In the genomic region with DNA sequence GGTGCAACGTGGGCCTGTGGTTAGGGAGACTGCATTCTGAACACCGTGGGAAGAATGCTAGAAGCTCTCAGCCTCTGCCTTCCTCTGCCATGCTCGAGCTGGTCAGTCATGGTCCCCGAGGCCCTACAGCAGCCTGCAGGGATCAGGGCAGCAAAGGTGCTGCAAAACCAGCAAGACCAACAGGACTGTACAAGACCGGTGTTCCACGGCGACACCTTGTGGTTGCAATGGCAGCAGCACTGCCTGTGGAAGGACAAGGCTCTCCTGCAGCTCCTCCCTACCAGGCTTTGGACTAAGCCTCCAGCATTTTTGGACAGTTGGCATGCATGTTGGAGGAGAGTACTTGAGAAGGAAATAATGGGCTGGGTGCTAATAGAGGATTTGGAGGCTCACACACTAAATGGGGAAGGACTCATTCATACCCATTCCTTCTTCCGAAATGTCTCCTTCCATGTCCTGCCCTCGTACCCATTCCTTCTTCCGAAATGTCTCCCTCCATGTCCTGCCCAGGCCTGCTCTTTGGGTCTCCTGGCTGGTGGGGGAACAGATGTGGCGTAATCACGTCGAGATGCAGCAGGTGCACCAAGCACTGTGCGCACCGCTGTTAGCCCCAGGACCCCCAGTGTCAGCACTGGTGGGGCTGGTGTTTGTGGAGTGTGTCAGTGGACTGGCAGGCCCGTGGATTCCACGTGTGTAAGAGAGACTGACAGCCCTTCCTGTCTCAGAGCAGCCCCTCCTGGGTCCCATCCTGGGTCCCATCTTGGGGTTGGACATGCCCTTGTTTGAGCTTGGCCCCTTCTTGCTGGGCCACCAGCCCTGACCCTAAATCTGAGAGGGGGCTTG, we compare ENCODE assay signal across 14 cellular contexts. TPM values are rescaled to one million over a fixed set of nuclear protein-coding genes. Genes with fewer than 3 reads are reported as not detected.
A peak's percentile ranks its signal among the peaks of the same experiment; 100 is the strongest.
DNase-seq lines count a peak whose midpoint lies in the region; ATAC-seq and TF ChIP-seq lines count a peak whose summit lies in the region.
"Had no signal": no experiment of that assay in that cellular context is flagged by ENCODE, and none has a peak within 500 bp of the region (broad histone marks: within the 10 kb centered on the region; RNA-seq: fewer than 3 reads in every experiment).

No MANE protein-coding gene starts in this region.

- H2AFZ ChIP-seq in osteoblast (ENCODE audit: low read length): no peak overlapping the region

- H3K4me3 Mint-ChIP-seq in activated T-cell treated with anti-CD3 and anti-CD28 coated beads, Interleukin-2, amount 50 U/mL, for 4 hours: no peak overlapping the region
- H3K4me3 Mint-ChIP-seq in activated naive CD8-positive, alpha-beta T cell treated with anti-CD3 and anti-CD28 coated beads, Interleukin-2, amount 50 U/mL, for 24 hours: no peak overlapping the region

- peaks cover 2% of the 10 kb centered on the region for H3K36me3 Mint-ChIP-seq in activated T-cell treated with anti-CD3 and anti-CD28 coated beads, Interleukin-2, amount 50 U/mL, for 4 hours (ENCODE audit: insufficient read depth)
- peaks cover 4% of the 10 kb centered on the region for H3K36me3 Mint-ChIP-seq in activated naive CD8-positive, alpha-beta T cell treated with anti-CD3 and anti-CD28 coated beads, Interleukin-2, amount 50 U/mL, for 24 hours (ENCODE audit: low read depth)

- H3K9me3 Mint-ChIP-seq in activated T-cell treated with anti-CD3 and anti-CD28 coated beads, Interleukin-2, amount 50 U/mL, for 4 hours: peaks cover 11% of the 10 kb centered on the region
- peaks cover 12% of the 10 kb centered on the region for H3K9me3 Mint-ChIP-seq in activated naive CD8-positive, alpha-beta T cell treated with anti-CD3 and anti-CD28 coated beads, Interleukin-2, amount 50 U/mL, for 24 hours

- DNase-seq in activated T-cell treated with anti-CD3 and anti-CD28 coated beads, Interleukin-2, amount 50 U/mL, for 48 hours: peak; percentile 42 to 53
- DNase-seq in activated T-cell treated with anti-CD3 and anti-CD28 coated beads, Interleukin-2, amount 50 U/mL, for 4 hours: no peak
- DNase-seq in activated naive CD8-positive, alpha-beta T cell treated with anti-CD3 and anti-CD28 coated beads, Interleukin-2, amount 50 U/mL, for 24 hours: peak; percentile 30
- peak; percentile 51 for DNase-seq in osteoblast (ENCODE audit: insufficient read length, low spot score, missing footprints)
- no peak for DNase-seq in A172 (ENCODE audit: low spot score)
- DNase-seq: activated T-cell treated with anti-CD3 and anti-CD28 coated beads, Interleukin-2, amount 50 U/mL, for 1 hour; AML-193; colonic mucosa; T-helper 2 cell had no signal

- H3K36me3 ChIP-seq in HEK293 (ENCODE audit: control insufficient read depth in 2 of 2, insufficient read depth in 1 of 2, low read length in 2 of 2) (no peaks in the 10 kb centered on the region), osteoblast (ENCODE audit: insufficient read depth, low read length) (no peaks in the 10 kb centered on the region)
- H3K36me3 ChIP-seq: colonic mucosa had no signal

- peaks cover 3% of the 10 kb centered on the region for H3K27me3 Mint-ChIP-seq in activated T-cell treated with anti-CD3 and anti-CD28 coated beads, Interleukin-2, amount 50 U/mL, for 4 hours (ENCODE audit: low read depth)
- peaks cover 4% of the 10 kb centered on the region for H3K27me3 Mint-ChIP-seq in activated naive CD8-positive, alpha-beta T cell treated with anti-CD3 and anti-CD28 coated beads, Interleukin-2, amount 50 U/mL, for 24 hours

- H3K4me2 ChIP-seq in osteoblast (ENCODE audit: insufficient read depth, low read length): no peak overlapping the region

- H3K4me1 Mint-ChIP-seq in activated T-cell treated with anti-CD3 and anti-CD28 coated beads, Interleukin-2, amount 50 U/mL, for 4 hours (ENCODE audit: low read depth): no peaks in the 10 kb centered on the region
- H3K4me1 Mint-ChIP-seq in activated naive CD8-positive, alpha-beta T cell treated with anti-CD3 and anti-CD28 coated beads, Interleukin-2, amount 50 U/mL, for 24 hours: no peaks in the 10 kb centered on the region

- H3K27ac ChIP-seq in HEK293 (ENCODE audit: extremely low read depth, low read depth, low read length) (no peak overlapping the region), osteoblast (ENCODE audit: low read depth, low read length) (no peak overlapping the region)
- H3K27ac ChIP-seq: colonic mucosa had no signal

- ATAC-seq in activated T-cell treated with anti-CD3 and anti-CD28 coated beads, Interleukin-2, amount 50 U/mL, for 4 hours: no peak
- no peak for ATAC-seq in activated naive CD8-positive, alpha-beta T cell treated with anti-CD3 and anti-CD28 coated beads, Interleukin-2, amount 50 U/mL, for 24 hours
- ATAC-seq in HG02623 (IDR thresholded peaks at IDR 0.05; ENCODE audit: unreplicated experiment) (no peak), HG03439 (IDR thresholded peaks at IDR 0.05; ENCODE audit: unreplicated experiment) (no peak)

- no peak overlapping the region for H3K4me3 ChIP-seq in HEK293 (ENCODE audit: low read depth, low read length)
- H3K4me3 ChIP-seq in osteoblast (ENCODE audit: insufficient read depth, low read length): no peak overlapping the region
- H3K4me3 ChIP-seq: colonic mucosa had no signal

- H3K4me1 ChIP-seq in HEK293 (ENCODE audit: control insufficient read depth, insufficient read depth, low read length): no peaks in the 10 kb centered on the region
- no peaks in the 10 kb centered on the region for H3K4me1 ChIP-seq in osteoblast (ENCODE audit: insufficient read depth, low read length)
- H3K4me1 ChIP-seq: colonic mucosa had no signal

- H3K27me3 ChIP-seq in osteoblast (ENCODE audit: insufficient read depth, low read length): peaks cover 6% of the 10 kb centered on the region
- H3K27me3 ChIP-seq: colonic mucosa had no signal

- CTCF ChIA-PET in HEK293 (lab: Yijun Ruan, JAX): interaction anchor here (0.8 to 1.9 kb wide), 3 partner anchors 9 to 137 kb away, joined by 3 to 9 read pairs (median 5); no protein-coding TSS in a partner anchor

- H4K20me1 ChIP-seq in osteoblast (ENCODE audit: insufficient read depth, low read length): peaks cover 4% of the 10 kb centered on the region

- POLR2A ChIA-PET in HEK293 (lab: Yijun Ruan, JAX): no interaction called here

- no peaks in the 10 kb centered on the region for H3K79me2 ChIP-seq in osteoblast (ENCODE audit: insufficient read depth, low read length)

- no peak for TF ChIP-seq CTCF in HEK293 (tag by site-specific recombination; IDR thresholded peaks at IDR 0.05)
- TF ChIP-seq CTCF in osteoblast (IDR thresholded peaks at IDR 0.05; ENCODE audit: extremely low read depth, low read depth, low read length): no peak

- H3K9me3 ChIP-seq in HEK293 (ENCODE audit: control insufficient read depth, insufficient read depth, low read depth, low read length) (no peaks in the 10 kb centered on the region), osteoblast (ENCODE audit: low read depth, low read length) (peaks cover 7% of the 10 kb centered on the region)
- H3K9me3 ChIP-seq: colonic mucosa had no signal

- no peak overlapping the region for H3K27ac Mint-ChIP-seq in activated naive CD8-positive, alpha-beta T cell treated with anti-CD3 and anti-CD28 coated beads, Interleukin-2, amount 50 U/mL, for 24 hours

TF ChIP-seq in HEK293, 187 proteins besides CTCF, POLR2A, EP300 and RAD21:
- TF ChIP-seq SETDB1 (IDR thresholded peaks at IDR 0.05; ENCODE audit: insufficient read length, low read length) (peak; percentile 40), ZNF2 (tag by site-specific recombination; IDR thresholded peaks at IDR 0.05) (peak; percentile 99), KLF10 (tag by site-specific recombination; IDR thresholded peaks at IDR 0.05) (no peak)

RNA-seq across cellular contexts. Expression of a gene that starts 18.6 kb away (rescaled TPM):
- total RNA-seq in activated T-cell treated with anti-CD3 and anti-CD28 coated beads, Interleukin-2, amount 50 U/mL, for 4 hours: not detected
- total RNA-seq in osteoblast: not detected in 2 replicates
- 2.4 TPM in 2 replicates for total RNA-seq in A172 (2014; rRNA removed; shearing (Covaris generic))
- total RNA-seq: glomerular endothelial cell, mesenteric fat pad had no signal

RNA-seq across cellular contexts. Expression of a gene that starts 38.3 kb away (rescaled TPM):
- total RNA-seq in activated T-cell treated with anti-CD3 and anti-CD28 coated beads, Interleukin-2, amount 50 U/mL, for 4 hours: not detected
- not detected in 2 replicates for total RNA-seq in osteoblast
- total RNA-seq in A172 (2014; rRNA removed; shearing (Covaris generic)): not detected in 2 replicates
- total RNA-seq: colonic mucosa, glomerular endothelial cell, mesenteric fat pad had no signal

Comparison
In these comparisons a context has a peak if more than half of its experiments do, and no peak if none do; other contexts are left out.
1. DNase-seq: peak in activated T-cell treated with anti-CD3 and anti-CD28 coated beads, Interleukin-2, amount 50 U/mL, for 48 hours (2 of 2), activated naive CD8-positive, alpha-beta T cell treated with anti-CD3 and anti-CD28 coated beads, Interleukin-2, amount 50 U/mL, for 24 hours (single experiment) and osteoblast (single experiment); none in activated T-cell treated with anti-CD3 and anti-CD28 coated beads, Interleukin-2, amount 50 U/mL, for 4 hours (single experiment) and A172 (single experiment).